Comparison of ENCODE assay signal across 8 cellular contexts in the genomic region with DNA sequence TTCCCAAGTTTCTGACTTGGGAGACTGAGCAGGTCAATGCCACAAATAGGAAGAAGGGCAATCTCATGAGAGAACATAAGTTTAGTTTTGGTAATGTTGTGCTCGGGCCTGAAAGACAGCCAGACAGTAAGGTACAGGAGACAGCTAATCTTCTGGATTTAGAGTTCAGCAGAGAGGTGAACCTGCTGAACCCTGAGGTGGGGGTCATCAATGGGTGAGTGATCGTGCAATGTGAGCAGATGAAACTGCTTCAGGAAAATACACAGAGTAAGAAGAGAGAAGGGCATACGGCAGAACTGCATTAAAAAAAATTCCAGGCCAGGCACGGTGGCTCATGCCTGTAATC. TPM values are rescaled to one million over a fixed set of nuclear protein-coding genes. Genes with fewer than 3 reads are reported as not detected.
DNase-seq lines count a peak whose midpoint lies in the region; ATAC-seq and TF ChIP-seq lines count a peak whose summit lies in the region.

No MANE protein-coding gene starts in this region.

- no peak overlapping the region for H2AFZ ChIP-seq in DND-41 (ENCODE audit: low read depth, low read length)

- H3K79me2 ChIP-seq in DND-41 (ENCODE audit: insufficient read depth, low read length), result 0 out of 2 replicates have a peak, but pooled peaks cover 4% of the 10 kb centered on the region

- no peaks in the 10 kb centered on the region for H3K27me3 ChIP-seq in DND-41 (ENCODE audit: insufficient read depth, low read length, poor library complexity)
- H3K27me3 ChIP-seq in adrenal gland, result no peaks in the 10 kb centered on the region
- H3K27me3 ChIP-seq in MG63, result no peaks in the 10 kb centered on the region

- H3K4me1 ChIP-seq in DND-41 (ENCODE audit: insufficient read depth, low read length) (peaks cover 21% of the 10 kb centered on the region), adrenal gland (replicated peaks in 1 of 2) (peaks cover 18 to 19% of the 10 kb centered on the region in 2 donors)

- peak overlapping the region; percentile 73 for H3K4me2 ChIP-seq in DND-41 (ENCODE audit: insufficient read depth, low read length)

- H3K27me3 Mint-ChIP-seq in nephron progenitor cell (ENCODE audit: low read depth, poor library complexity), result peaks cover 6% of the 10 kb centered on the region

- peaks cover 28% of the 10 kb centered on the region for H3K4me1 Mint-ChIP-seq in nephron progenitor cell

- intact Hi-C loops in adrenal gland (cut with DNase I), result no loop called here

- no peaks in the 10 kb centered on the region for H4K20me1 ChIP-seq in DND-41 (ENCODE audit: insufficient read depth, low read length)

- no peak for TF ChIP-seq POLR2A in adrenal gland (IDR thresholded peaks at IDR 0.05)

- H3K27ac Mint-ChIP-seq in nephron progenitor cell, result peak overlapping the region; percentile 96

- 37 to 57% (median 43%) methylated on average over 4 of the region's 4 CpGs for WGBS in adrenal gland, 4 donors

- H3K4me3 Mint-ChIP-seq in nephron progenitor cell, result no peak overlapping the region

- DNase-seq in DND-41 (no peak), adrenal gland (peak in 5 of 7 donors; percentile 33 to 69 (median 41)), nephron progenitor cell (peak; percentile 9), putamen (ENCODE audit: low spot score) (no peak), MG63 (no peak), NCI-H526 (lab: John Stamatoyannopoulos, UW) (no peak), HPDE6-E6E7 (ENCODE audit: extremely low spot score) (no peak)

- H3K27ac ChIP-seq in DND-41 (ENCODE audit: low read length) (peak overlapping the region; percentile 50), adrenal gland (peak overlapping the region; percentile 61 to 96 (median 90))

- H3K36me3 ChIP-seq in DND-41 (ENCODE audit: insufficient read depth, low read length) (peaks cover 6% of the 10 kb centered on the region; the same call in 1 of the 2 replicates), adrenal gland (replicated peaks in 1 of 2) (no peaks in the 10 kb centered on the region), MG63 (no peaks in the 10 kb centered on the region; the same call in 1 of the 2 replicates)

- H3K9me3 ChIP-seq in DND-41 (ENCODE audit: insufficient read depth, low read length, severe bottlenecking) (no peaks in the 10 kb centered on the region), adrenal gland (replicated peaks in 1 of 3) (no peaks in the 10 kb centered on the region), MG63 (no peaks in the 10 kb centered on the region)

- peaks cover 14% of the 10 kb centered on the region for H3K9me3 Mint-ChIP-seq in nephron progenitor cell

- no peak for ATAC-seq in DND-41 (ENCODE audit: insufficient read depth, low read depth)
- ATAC-seq in HG02642 (IDR thresholded peaks at IDR 0.05; ENCODE audit: poor library complexity, unreplicated experiment), result peak; percentile 18

- H3K4me3 ChIP-seq in DND-41 (ENCODE audit: low read depth in 1 of 2, low read length in 2 of 2) (no peak overlapping the region), adrenal gland (no peak overlapping the region), MG63 (no peak overlapping the region)

- no peak for TF ChIP-seq CTCF in DND-41 (IDR thresholded peaks at IDR 0.05; ENCODE audit: borderline replicate concordance, extremely low read depth, low read length, poor library complexity, severe bottlenecking)
- TF ChIP-seq CTCF in adrenal gland (IDR thresholded peaks at IDR 0.05), result no peak
- TF ChIP-seq CTCF in nephron progenitor cell (IDR thresholded peaks at IDR 0.05), result no peak

- H3K9ac ChIP-seq in DND-41 (ENCODE audit: low read depth, low read length), result peak overlapping the region; percentile 17; the same call in 1 of the 2 replicates

- peaks cover 53% of the 10 kb centered on the region for H3K36me3 Mint-ChIP-seq in nephron progenitor cell (ENCODE audit: low read depth)

RNA-seq across cellular contexts. Expression of a gene that starts 23.3 kb away (rescaled TPM):
- total RNA-seq in adrenal gland, result 10 to 100 TPM; 19.7 to 43.8 (median 22.5) TPM
- polyA plus RNA-seq in adrenal gland, result 10 to 100 TPM in 2 of 3 donors, 1 to 10 TPM in 1; 7.7 to 22.7 (median 13.4) TPM
- 3.2 and 3.5 TPM in 2 replicates for total RNA-seq in MG63 (2014; rRNA removed; shearing (Covaris generic); ENCODE audit: low replicate concordance)

RNA-seq across cellular contexts. Expression of a gene that starts 36.2 kb away (rescaled TPM):
- total RNA-seq in adrenal gland, result 10 to 100 TPM; 12.5 to 57.3 (median 45.6) TPM
- 10 to 100 TPM; 10.1 to 70.4 (median 12.3) TPM for polyA plus RNA-seq in adrenal gland
- total RNA-seq in MG63 (2014; rRNA removed; shearing (Covaris generic); ENCODE audit: low replicate concordance), result 75.2 and 77.8 TPM in 2 replicates

Comparison
In these comparisons a context has a peak if more than half of its experiments do, and no peak if none do; other contexts are left out.
1. DNase-seq: peak in adrenal gland (5 of 7) and nephron progenitor cell (single experiment); none in DND-41 (single experiment), putamen (single experiment), MG63 (single experiment), NCI-H526 (0 of 2) and HPDE6-E6E7 (single experiment).